Comparison of ENCODE assay signal across 1 cellular context in the genomic region with DNA sequence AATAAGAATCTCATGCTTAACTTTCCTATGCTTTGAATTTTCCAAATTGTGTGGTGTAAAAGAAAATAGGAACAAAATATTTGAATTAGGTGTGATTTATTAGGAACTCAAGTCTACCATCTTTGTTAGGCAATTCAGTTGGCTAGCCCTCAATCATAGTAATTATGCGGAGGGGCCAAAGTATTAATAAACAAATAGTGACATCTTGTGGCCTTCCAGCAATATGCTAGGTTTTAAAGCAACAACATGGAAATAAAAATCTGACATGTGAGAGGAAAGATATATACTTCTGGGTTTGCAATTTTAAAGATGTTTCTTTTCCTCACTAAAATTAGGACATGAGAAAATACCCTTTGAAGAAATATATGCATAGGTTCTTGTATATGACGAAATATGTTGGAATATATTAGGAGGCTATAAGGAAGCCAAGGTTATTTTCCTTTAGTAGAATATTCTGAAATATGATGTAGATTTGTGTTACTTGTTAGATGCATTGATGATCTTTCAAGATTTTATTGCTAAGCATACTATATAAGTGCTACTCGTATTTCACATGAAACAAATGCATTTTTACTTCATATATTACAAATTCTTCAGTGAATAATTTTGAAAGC.
TF ChIP-seq lines count a peak whose summit lies in the region.

No MANE protein-coding gene starts in this region.

TF ChIP-seq in GM23338, 12 proteins besides CTCF, POLR2A, EP300 and RAD21:
- TF ChIP-seq, protein P1, sequence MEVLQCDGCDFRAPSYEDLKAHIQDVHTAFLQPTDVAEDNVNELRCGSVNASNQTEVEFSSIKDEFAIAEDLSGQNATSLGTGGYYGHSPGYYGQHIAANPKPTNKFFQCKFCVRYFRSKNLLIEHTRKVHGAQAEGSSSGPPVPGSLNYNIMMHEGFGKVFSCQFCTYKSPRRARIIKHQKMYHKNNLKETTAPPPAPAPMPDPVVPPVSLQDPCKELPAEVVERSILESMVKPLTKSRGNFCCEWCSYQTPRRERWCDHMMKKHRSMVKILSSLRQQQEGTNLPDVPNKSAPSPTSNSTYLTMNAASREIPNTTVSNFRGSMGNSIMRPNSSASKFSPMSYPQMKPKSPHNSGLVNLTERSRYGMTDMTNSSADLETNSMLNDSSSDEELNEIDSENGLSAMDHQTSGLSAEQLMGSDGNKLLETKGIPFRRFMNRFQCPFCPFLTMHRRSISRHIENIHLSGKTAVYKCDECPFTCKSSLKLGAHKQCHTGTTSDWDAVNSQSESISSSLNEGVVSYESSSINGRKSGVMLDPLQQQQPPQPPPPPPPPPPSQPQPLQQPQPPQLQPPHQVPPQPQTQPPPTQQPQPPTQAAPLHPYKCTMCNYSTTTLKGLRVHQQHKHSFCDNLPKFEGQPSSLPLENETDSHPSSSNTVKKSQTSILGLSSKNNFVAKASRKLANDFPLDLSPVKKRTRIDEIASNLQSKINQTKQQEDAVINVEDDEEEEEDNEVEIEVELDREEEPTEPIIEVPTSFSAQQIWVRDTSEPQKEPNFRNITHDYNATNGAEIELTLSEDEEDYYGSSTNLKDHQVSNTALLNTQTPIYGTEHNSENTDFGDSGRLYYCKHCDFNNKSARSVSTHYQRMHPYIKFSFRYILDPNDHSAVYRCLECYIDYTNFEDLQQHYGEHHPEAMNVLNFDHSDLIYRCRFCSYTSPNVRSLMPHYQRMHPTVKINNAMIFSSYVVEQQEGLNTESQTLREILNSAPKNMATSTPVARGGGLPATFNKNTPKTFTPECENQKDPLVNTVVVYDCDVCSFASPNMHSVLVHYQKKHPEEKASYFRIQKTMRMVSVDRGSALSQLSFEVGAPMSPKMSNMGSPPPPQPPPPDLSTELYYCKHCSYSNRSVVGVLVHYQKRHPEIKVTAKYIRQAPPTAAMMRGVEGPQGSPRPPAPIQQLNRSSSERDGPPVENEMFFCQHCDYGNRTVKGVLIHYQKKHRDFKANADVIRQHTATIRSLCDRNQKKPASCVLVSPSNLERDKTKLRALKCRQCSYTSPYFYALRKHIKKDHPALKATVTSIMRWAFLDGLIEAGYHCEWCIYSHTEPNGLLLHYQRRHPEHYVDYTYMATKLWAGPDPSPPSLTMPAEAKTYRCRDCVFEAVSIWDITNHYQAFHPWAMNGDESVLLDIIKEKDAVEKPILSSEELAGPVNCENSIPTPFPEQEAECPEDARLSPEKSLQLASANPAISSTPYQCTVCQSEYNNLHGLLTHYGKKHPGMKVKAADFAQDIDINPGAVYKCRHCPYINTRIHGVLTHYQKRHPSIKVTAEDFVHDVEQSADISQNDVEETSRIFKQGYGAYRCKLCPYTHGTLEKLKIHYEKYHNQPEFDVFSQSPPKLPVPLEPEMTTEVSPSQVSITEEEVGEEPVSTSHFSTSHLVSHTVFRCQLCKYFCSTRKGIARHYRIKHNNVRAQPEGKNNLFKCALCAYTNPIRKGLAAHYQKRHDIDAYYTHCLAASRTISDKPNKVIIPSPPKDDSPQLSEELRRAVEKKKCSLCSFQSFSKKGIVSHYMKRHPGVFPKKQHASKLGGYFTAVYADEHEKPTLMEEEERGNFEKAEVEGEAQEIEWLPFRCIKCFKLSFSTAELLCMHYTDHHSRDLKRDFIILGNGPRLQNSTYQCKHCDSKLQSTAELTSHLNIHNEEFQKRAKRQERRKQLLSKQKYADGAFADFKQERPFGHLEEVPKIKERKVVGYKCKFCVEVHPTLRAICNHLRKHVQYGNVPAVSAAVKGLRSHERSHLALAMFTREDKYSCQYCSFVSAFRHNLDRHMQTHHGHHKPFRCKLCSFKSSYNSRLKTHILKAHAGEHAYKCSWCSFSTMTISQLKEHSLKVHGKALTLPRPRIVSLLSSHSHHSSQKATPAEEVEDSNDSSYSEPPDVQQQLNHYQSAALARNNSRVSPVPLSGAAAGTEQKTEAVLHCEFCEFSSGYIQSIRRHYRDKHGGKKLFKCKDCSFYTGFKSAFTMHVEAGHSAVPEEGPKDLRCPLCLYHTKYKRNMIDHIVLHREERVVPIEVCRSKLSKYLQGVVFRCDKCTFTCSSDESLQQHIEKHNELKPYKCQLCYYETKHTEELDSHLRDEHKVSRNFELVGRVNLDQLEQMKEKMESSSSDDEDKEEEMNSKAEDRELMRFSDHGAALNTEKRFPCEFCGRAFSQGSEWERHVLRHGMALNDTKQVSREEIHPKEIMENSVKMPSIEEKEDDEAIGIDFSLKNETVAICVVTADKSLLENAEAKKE (CRISPR knock-in tag; IDR thresholded peaks at IDR 0.05): no peak
- TF ChIP-seq EZH2 (IDR thresholded peaks at IDR 0.05; ENCODE audit: low read depth, unreplicated experiment): no peak
- no peak for TF ChIP-seq POLR2AphosphoS5 (IDR thresholded peaks at IDR 0.05; ENCODE audit: low read depth)
- TF ChIP-seq, protein P2, sequence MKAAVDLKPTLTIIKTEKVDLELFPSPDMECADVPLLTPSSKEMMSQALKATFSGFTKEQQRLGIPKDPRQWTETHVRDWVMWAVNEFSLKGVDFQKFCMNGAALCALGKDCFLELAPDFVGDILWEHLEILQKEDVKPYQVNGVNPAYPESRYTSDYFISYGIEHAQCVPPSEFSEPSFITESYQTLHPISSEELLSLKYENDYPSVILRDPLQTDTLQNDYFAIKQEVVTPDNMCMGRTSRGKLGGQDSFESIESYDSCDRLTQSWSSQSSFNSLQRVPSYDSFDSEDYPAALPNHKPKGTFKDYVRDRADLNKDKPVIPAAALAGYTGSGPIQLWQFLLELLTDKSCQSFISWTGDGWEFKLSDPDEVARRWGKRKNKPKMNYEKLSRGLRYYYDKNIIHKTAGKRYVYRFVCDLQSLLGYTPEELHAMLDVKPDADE (IDR thresholded peaks at IDR 0.05): no peak
- TF ChIP-seq STAT1 (IDR thresholded peaks at IDR 0.05; ENCODE audit: unreplicated experiment): no peak
- no peak for TF ChIP-seq ZNF114 (CRISPR knock-in tag; IDR thresholded peaks at IDR 0.05)
- no peak for TF ChIP-seq ZNF331 (CRISPR knock-in tag; IDR thresholded peaks at IDR 0.05; ENCODE audit: low read depth)
- no peak for TF ChIP-seq CREB1 (CRISPR knock-in tag; IDR thresholded peaks at IDR 0.05; ENCODE audit: low read depth)
- no peak for TF ChIP-seq JUNB (IDR thresholded peaks at IDR 0.05; ENCODE audit: unreplicated experiment)
- TF ChIP-seq, protein P3, sequence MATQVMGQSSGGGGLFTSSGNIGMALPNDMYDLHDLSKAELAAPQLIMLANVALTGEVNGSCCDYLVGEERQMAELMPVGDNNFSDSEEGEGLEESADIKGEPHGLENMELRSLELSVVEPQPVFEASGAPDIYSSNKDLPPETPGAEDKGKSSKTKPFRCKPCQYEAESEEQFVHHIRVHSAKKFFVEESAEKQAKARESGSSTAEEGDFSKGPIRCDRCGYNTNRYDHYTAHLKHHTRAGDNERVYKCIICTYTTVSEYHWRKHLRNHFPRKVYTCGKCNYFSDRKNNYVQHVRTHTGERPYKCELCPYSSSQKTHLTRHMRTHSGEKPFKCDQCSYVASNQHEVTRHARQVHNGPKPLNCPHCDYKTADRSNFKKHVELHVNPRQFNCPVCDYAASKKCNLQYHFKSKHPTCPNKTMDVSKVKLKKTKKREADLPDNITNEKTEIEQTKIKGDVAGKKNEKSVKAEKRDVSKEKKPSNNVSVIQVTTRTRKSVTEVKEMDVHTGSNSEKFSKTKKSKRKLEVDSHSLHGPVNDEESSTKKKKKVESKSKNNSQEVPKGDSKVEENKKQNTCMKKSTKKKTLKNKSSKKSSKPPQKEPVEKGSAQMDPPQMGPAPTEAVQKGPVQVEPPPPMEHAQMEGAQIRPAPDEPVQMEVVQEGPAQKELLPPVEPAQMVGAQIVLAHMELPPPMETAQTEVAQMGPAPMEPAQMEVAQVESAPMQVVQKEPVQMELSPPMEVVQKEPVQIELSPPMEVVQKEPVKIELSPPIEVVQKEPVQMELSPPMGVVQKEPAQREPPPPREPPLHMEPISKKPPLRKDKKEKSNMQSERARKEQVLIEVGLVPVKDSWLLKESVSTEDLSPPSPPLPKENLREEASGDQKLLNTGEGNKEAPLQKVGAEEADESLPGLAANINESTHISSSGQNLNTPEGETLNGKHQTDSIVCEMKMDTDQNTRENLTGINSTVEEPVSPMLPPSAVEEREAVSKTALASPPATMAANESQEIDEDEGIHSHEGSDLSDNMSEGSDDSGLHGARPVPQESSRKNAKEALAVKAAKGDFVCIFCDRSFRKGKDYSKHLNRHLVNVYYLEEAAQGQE (IDR thresholded peaks at IDR 0.05; ENCODE audit: unreplicated experiment): no peak
- TF ChIP-seq EZH2phosphoT487 (IDR thresholded peaks at IDR 0.05; ENCODE audit: unreplicated experiment): no peak
